1 cellular context compared by ENCODE assay signal in genomic region chr19:58154679-58155648, GRCh38.
TF ChIP-seq lines count a peak whose summit lies in the region.

No MANE protein-coding gene starts in this region.

TF ChIP-seq in HepG2, 621 proteins besides CTCF, POLR2A, EP300 and RAD21 (continued from another document and continues in another):
- TF ChIP-seq, protein P1, sequence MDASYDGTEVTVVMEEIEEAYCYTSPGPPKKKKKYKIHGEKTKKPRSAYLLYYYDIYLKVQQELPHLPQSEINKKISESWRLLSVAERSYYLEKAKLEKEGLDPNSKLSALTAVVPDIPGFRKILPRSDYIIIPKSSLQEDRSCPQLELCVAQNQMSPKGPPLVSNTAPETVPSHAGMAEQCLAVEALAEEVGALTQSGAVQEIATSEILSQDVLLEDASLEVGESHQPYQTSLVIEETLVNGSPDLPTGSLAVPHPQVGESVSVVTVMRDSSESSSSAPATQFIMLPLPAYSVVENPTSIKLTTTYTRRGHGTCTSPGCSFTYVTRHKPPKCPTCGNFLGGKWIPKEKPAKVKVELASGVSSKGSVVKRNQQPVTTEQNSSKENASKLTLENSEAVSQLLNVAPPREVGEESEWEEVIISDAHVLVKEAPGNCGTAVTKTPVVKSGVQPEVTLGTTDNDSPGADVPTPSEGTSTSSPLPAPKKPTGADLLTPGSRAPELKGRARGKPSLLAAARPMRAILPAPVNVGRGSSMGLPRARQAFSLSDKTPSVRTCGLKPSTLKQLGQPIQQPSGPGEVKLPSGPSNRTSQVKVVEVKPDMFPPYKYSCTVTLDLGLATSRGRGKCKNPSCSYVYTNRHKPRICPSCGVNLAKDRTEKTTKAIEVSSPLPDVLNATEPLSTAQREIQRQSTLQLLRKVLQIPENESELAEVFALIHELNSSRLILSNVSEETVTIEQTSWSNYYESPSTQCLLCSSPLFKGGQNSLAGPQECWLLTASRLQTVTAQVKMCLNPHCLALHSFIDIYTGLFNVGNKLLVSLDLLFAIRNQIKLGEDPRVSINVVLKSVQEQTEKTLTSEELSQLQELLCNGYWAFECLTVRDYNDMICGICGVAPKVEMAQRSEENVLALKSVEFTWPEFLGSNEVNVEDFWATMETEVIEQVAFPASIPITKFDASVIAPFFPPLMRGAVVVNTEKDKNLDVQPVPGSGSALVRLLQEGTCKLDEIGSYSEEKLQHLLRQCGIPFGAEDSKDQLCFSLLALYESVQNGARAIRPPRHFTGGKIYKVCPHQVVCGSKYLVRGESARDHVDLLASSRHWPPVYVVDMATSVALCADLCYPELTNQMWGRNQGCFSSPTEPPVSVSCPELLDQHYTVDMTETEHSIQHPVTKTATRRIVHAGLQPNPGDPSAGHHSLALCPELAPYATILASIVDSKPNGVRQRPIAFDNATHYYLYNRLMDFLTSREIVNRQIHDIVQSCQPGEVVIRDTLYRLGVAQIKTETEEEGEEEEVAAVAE (CRISPR knock-in tag; IDR thresholded peaks at IDR 0.05; ENCODE audit: borderline replicate concordance) = peak; percentile 67; the same call in 1 of the 2 replicates
- TF ChIP-seq JARID2 (CRISPR knock-in tag; IDR thresholded peaks at IDR 0.05; ENCODE audit: insufficient replicate concordance) (peak; percentile 66), ZNF784 (CRISPR knock-in tag; IDR thresholded peaks at IDR 0.05; ENCODE audit: borderline replicate concordance) (no peak; the same call in 1 of the 2 replicates), IRX3 (CRISPR knock-in tag; IDR thresholded peaks at IDR 0.05; ENCODE audit: borderline replicate concordance, low read depth) (0 out of 2 replicates have a peak, but pooled peaks have one; percentile 71), ZFY (CRISPR knock-in tag; IDR thresholded peaks at IDR 0.05) (peak; percentile 91), MIER3 (CRISPR knock-in tag; IDR thresholded peaks at IDR 0.05; ENCODE audit: borderline replicate concordance) (peak; percentile 82; the same call in 1 of the 2 replicates), ZNF552 (CRISPR knock-in tag; IDR thresholded peaks at IDR 0.05; ENCODE audit: borderline replicate concordance) (peak; percentile 47; the same call in 1 of the 2 replicates), MXD1 (CRISPR knock-in tag; IDR thresholded peaks at IDR 0.05) (peak; percentile 80; the same call in 1 of the 2 replicates), MYC (CRISPR knock-in tag; IDR thresholded peaks at IDR 0.05; ENCODE audit: borderline replicate concordance) (peak; percentile 76; the same call in 1 of the 2 replicates), CC2D1A (CRISPR knock-in tag; IDR thresholded peaks at IDR 0.05) (no peak), MXI1 (IDR thresholded peaks at IDR 0.05; ENCODE audit: borderline replicate concordance, low read depth, low read length) (peak; percentile 67; the same call in 1 of the 3 replicates), ZFP36L2 (CRISPR knock-in tag; IDR thresholded peaks at IDR 0.05) (no peak), ZSCAN9 (CRISPR knock-in tag; IDR thresholded peaks at IDR 0.05; ENCODE audit: borderline replicate concordance) (no peak), CEBPZ (IDR thresholded peaks at IDR 0.05; ENCODE audit: low read length) (no peak), KLF16 (CRISPR knock-in tag; IDR thresholded peaks at IDR 0.05) (peak in 1 of 2 experiments; percentile 92; a peak in 2 of 4 replicates), SMAD9 (CRISPR knock-in tag; IDR thresholded peaks at IDR 0.05) (no peak), UBTF (CRISPR knock-in tag; IDR thresholded peaks at IDR 0.05) (peak; percentile 94), NFYB (CRISPR knock-in tag; IDR thresholded peaks at IDR 0.05) (no peak; the same call in 1 of the 2 replicates), TOPORS (CRISPR knock-in tag; IDR thresholded peaks at IDR 0.05) (peak; percentile 55; the same call in 1 of the 2 replicates), REPIN1 (CRISPR knock-in tag; IDR thresholded peaks at IDR 0.05; ENCODE audit: borderline replicate concordance, low read depth) (peak; percentile 86; the same call in 1 of the 2 replicates), SETDB1 (CRISPR knock-in tag; IDR thresholded peaks at IDR 0.05; ENCODE audit: borderline replicate concordance) (no peak), HDAC2 (CRISPR knock-in tag; IDR thresholded peaks at IDR 0.05) (peak; percentile 55; the same call in 1 of the 2 replicates), NFATC3 (CRISPR knock-in tag; IDR thresholded peaks at IDR 0.05) (no peak), ZEB1 (IDR thresholded peaks at IDR 0.05; ENCODE audit: insufficient replicate concordance, low read depth) (no peak), AGO1 (IDR thresholded peaks at IDR 0.05; ENCODE audit: low read depth, low read length, poor library complexity, severe bottlenecking) (no peak), THAP11 (CRISPR knock-in tag; IDR thresholded peaks at IDR 0.05) (peak; percentile 100), TCF7 (IDR thresholded peaks at IDR 0.05; ENCODE audit: low read depth) (no peak), RFX3 (CRISPR knock-in tag; IDR thresholded peaks at IDR 0.05) (no peak), NFE2L2 (IDR thresholded peaks at IDR 0.05; ENCODE audit: low read length) (no peak), ZNF253 (CRISPR knock-in tag; IDR thresholded peaks at IDR 0.05; ENCODE audit: borderline replicate concordance) (no peak), SP1 (IDR thresholded peaks at IDR 0.05) (no peak), SP1 (CRISPR knock-in tag; IDR thresholded peaks at IDR 0.05) (peak; percentile 21; the same call in 1 of the 2 replicates), FOXA1 (IDR thresholded peaks at IDR 0.05) (no peak), FOXA1 (CRISPR knock-in tag; IDR thresholded peaks at IDR 0.05) (no peak), ZNF746 (CRISPR knock-in tag; IDR thresholded peaks at IDR 0.05) (no peak; the same call in 1 of the 2 replicates), FLYWCH1 (CRISPR knock-in tag; IDR thresholded peaks at IDR 0.05) (no peak), ZNF207 (IDR thresholded peaks at IDR 0.05; ENCODE audit: borderline replicate concordance) (no peak), MAF1 (CRISPR knock-in tag; IDR thresholded peaks at IDR 0.05; ENCODE audit: borderline replicate concordance) (no peak), ZNF576 (CRISPR knock-in tag; IDR thresholded peaks at IDR 0.05) (no peak), ZNF589 (CRISPR knock-in tag; conservative IDR thresholded peaks at IDR 0.05) (no peak), CHCHD3 (CRISPR knock-in tag; IDR thresholded peaks at IDR 0.05) (no peak), GABPB1 (CRISPR knock-in tag; IDR thresholded peaks at IDR 0.05) (peak; percentile 98), ZNF225 (CRISPR knock-in tag; IDR thresholded peaks at IDR 0.05) (no peak), RBFOX2 (IDR thresholded peaks at IDR 0.05; ENCODE audit: low read depth, low read length) (peak; percentile 93), ZNF510 (CRISPR knock-in tag; IDR thresholded peaks at IDR 0.05; ENCODE audit: low read depth) (peak; percentile 49; the same call in 1 of the 2 replicates), MTF2 (CRISPR knock-in tag; IDR thresholded peaks at IDR 0.05; ENCODE audit: borderline replicate concordance) (0 out of 2 replicates have a peak, but pooled peaks have one; percentile 57), ERF (CRISPR knock-in tag; IDR thresholded peaks at IDR 0.05) (peak; percentile 55), HHEX (CRISPR knock-in tag; IDR thresholded peaks at IDR 0.05) (no peak)
- TF ChIP-seq, protein P2, sequence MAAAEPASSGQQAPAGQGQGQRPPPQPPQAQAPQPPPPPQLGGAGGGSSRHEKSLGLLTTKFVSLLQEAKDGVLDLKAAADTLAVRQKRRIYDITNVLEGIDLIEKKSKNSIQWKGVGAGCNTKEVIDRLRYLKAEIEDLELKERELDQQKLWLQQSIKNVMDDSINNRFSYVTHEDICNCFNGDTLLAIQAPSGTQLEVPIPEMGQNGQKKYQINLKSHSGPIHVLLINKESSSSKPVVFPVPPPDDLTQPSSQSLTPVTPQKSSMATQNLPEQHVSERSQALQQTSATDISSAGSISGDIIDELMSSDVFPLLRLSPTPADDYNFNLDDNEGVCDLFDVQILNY (CRISPR knock-in tag; conservative IDR thresholded peaks at IDR 0.05) = no peak
- TF ChIP-seq, protein P3, sequence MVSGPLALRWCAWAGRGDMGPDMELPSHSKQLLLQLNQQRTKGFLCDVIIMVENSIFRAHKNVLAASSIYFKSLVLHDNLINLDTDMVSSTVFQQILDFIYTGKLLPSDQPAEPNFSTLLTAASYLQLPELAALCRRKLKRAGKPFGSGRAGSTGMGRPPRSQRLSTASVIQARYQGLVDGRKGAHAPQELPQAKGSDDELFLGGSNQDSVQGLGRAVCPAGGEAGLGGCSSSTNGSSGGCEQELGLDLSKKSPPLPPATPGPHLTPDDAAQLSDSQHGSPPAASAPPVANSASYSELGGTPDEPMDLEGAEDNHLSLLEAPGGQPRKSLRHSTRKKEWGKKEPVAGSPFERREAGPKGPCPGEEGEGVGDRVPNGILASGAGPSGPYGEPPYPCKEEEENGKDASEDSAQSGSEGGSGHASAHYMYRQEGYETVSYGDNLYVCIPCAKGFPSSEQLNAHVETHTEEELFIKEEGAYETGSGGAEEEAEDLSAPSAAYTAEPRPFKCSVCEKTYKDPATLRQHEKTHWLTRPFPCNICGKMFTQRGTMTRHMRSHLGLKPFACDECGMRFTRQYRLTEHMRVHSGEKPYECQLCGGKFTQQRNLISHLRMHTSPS (CRISPR knock-in tag; IDR thresholded peaks at IDR 0.05; ENCODE audit: low read depth) = 0 out of 2 replicates have a peak, but pooled peaks have one; percentile 62
